Comparison of ENCODE assay signal across 9 cellular contexts in genomic region chr14:101853455-101854018, GRCh38.
DNase-seq lines count a peak whose midpoint lies in the region; ATAC-seq, FAIRE-seq and TF ChIP-seq lines count a peak whose summit lies in the region.
"Had no signal": no experiment of that assay in that cellular context is flagged by ENCODE, and none has a peak within 500 bp of the region (broad histone marks: within the 10 kb centered on the region; RNA-seq: fewer than 3 reads in every experiment).

No MANE protein-coding gene starts in this region.

- H3K4me1 Mint-ChIP-seq in CD4-positive, alpha-beta memory T cell, result peaks cover 74 to 96% (median 84%) of the 10 kb centered on the region in 4 donors
- peaks cover 82% of the 10 kb centered on the region for H3K4me1 Mint-ChIP-seq in activated naive CD8-positive, alpha-beta T cell (ENCODE audit: low read depth)
- H3K4me1 Mint-ChIP-seq in natural killer cell treated with Interleukin-12 subunit alpha and Interleukin-12 subunit beta and Interleukin-15 and Interleukin-18, amount 100 ng/mL, for 72 hours (ENCODE audit: low read depth in 2 of 2), result peaks cover 71 to 72% of the 10 kb centered on the region in 2 donors
- peaks cover 30% of the 10 kb centered on the region for H3K4me1 Mint-ChIP-seq in MCF 10A (ENCODE audit: insufficient read depth, unreplicated experiment)

- H3K9me3 ChIP-seq in CD4-positive, alpha-beta memory T cell (ENCODE audit: control insufficient read depth in 1 of 2, low read length in 2 of 2), result no peaks in the 10 kb centered on the region

- TF ChIP-seq CTCF in MCF 10A (IDR thresholded peaks at IDR 0.05; ENCODE audit: unreplicated experiment), result no peak

- peaks cover 32% of the 10 kb centered on the region for H3K36me3 ChIP-seq in CD4-positive, alpha-beta memory T cell (ENCODE audit: insufficient read depth, low read length)

- BruUV-seq in MCF 10A (replicated peaks; lab: Mats Ljungman, UMichigan), result no TSS peak

- CTCF ChIA-PET in CD4-positive, alpha-beta memory T cell (lab: Charles Lee; ENCODE audit: partially characterized antibody), result interaction anchor here (0.8 to 3.2 kb wide), 7 partner anchors 9 to 243 kb away, joined by 3 to 24 read pairs (median 3); no protein-coding TSS in a partner anchor
- CTCF ChIA-PET in MCF 10A (lab: Yijun Ruan, JAX), result interaction anchor here (0.7 kb wide), 1 partner anchor 1190 kb away, joined by 4 read pairs; no protein-coding TSS in a partner anchor

- peaks cover 93% of the 10 kb centered on the region for H3K4me1 ChIP-seq in CD4-positive, alpha-beta memory T cell (ENCODE audit: insufficient read depth, low read length)

- peaks cover 0 to 1% (median 0%) of the 10 kb centered on the region in 8 donors for H3K9me3 Mint-ChIP-seq in CD4-positive, alpha-beta memory T cell
- no peaks in the 10 kb centered on the region for H3K9me3 Mint-ChIP-seq in activated naive CD8-positive, alpha-beta T cell (ENCODE audit: low read depth)
- no peaks in the 10 kb centered on the region for H3K9me3 Mint-ChIP-seq in natural killer cell treated with Interleukin-12 subunit alpha and Interleukin-12 subunit beta and Interleukin-15 and Interleukin-18, amount 100 ng/mL, for 72 hours
- H3K9me3 Mint-ChIP-seq in MCF 10A (ENCODE audit: unreplicated experiment), result no peaks in the 10 kb centered on the region

- peak overlapping the region; percentile 82 to 94 (median 84) for H3K27ac Mint-ChIP-seq in CD4-positive, alpha-beta memory T cell
- H3K27ac Mint-ChIP-seq in activated naive CD8-positive, alpha-beta T cell, result peak overlapping the region; percentile 93
- H3K27ac Mint-ChIP-seq in natural killer cell treated with Interleukin-12 subunit alpha and Interleukin-12 subunit beta and Interleukin-15 and Interleukin-18, amount 100 ng/mL, for 72 hours, result peak overlapping the region; percentile 63 to 83
- no peak overlapping the region for H3K27ac Mint-ChIP-seq in MCF 10A (ENCODE audit: low read depth, unreplicated experiment)

- DNase-seq in CD4-positive, alpha-beta memory T cell, result no peak
- DNase-seq in GM12892 (ENCODE audit: insufficient read length), result no peak
- no peak for DNase-seq in natural killer cell treated with Interleukin-12 subunit alpha and Interleukin-12 subunit beta and Interleukin-15 and Interleukin-18, amount 100 ng/mL, for 72 hours (ENCODE audit: low spot score)
- no peak for DNase-seq in NCI-H226
- no peak for DNase-seq in EL
- DNase-seq in MCF 10A (ENCODE audit: unreplicated experiment), result no peak
- DNase-seq: activated CD4-positive, alpha-beta T cell treated with anti-CD3 and anti-CD28 coated beads, Interleukin-2, amount 50 U/mL, for 4 hours had no signal

- peak overlapping the region in 7 of 8 donors; percentile 13 to 80 (median 68) for H3K4me3 Mint-ChIP-seq in CD4-positive, alpha-beta memory T cell
- H3K4me3 Mint-ChIP-seq in activated naive CD8-positive, alpha-beta T cell, result no peak overlapping the region
- H3K4me3 Mint-ChIP-seq in natural killer cell treated with Interleukin-12 subunit alpha and Interleukin-12 subunit beta and Interleukin-15 and Interleukin-18, amount 100 ng/mL, for 72 hours, result no peak overlapping the region
- no peak overlapping the region for H3K4me3 Mint-ChIP-seq in MCF 10A (ENCODE audit: unreplicated experiment)

- peak; percentile 53 for FAIRE-seq in GM12892 (lab: Jason Lieb, UNC)
- FAIRE-seq: D721Med had no signal

- peak overlapping the region; percentile 39 for H3K27ac ChIP-seq in CD4-positive, alpha-beta memory T cell (ENCODE audit: low read depth, low read length)

- POLR2A ChIA-PET in CD4-positive, alpha-beta memory T cell (lab: Charles Lee; ENCODE audit: partially characterized antibody), result interaction anchor here (1.4 to 16.8 kb wide), 5 partner anchors 9 to 83 kb away, joined by 7 to 385 read pairs (median 10); no protein-coding TSS in a partner anchor
- POLR2A ChIA-PET in MCF 10A (lab: Yijun Ruan, JAX), result interaction anchor here (1.1 kb wide), 1 partner anchor 17 kb away, joined by 5 read pairs; no protein-coding TSS in a partner anchor

- no peaks in the 10 kb centered on the region for H3K27me3 Mint-ChIP-seq in CD4-positive, alpha-beta memory T cell
- no peaks in the 10 kb centered on the region for H3K27me3 Mint-ChIP-seq in activated naive CD8-positive, alpha-beta T cell
- no peaks in the 10 kb centered on the region for H3K27me3 Mint-ChIP-seq in natural killer cell treated with Interleukin-12 subunit alpha and Interleukin-12 subunit beta and Interleukin-15 and Interleukin-18, amount 100 ng/mL, for 72 hours
- H3K27me3 Mint-ChIP-seq in MCF 10A (ENCODE audit: insufficient read depth, unreplicated experiment), result no peaks in the 10 kb centered on the region

- H3K27me3 ChIP-seq in CD4-positive, alpha-beta memory T cell (ENCODE audit: insufficient read depth, low read length), result no peaks in the 10 kb centered on the region

- H3K4me3 ChIP-seq in CD4-positive, alpha-beta memory T cell (ENCODE audit: low read length in 2 of 2), result no peak overlapping the region

- intact Hi-C loops in CD4-positive, alpha-beta memory T cell (cut with micrococcal nuclease), result no loop called here
- intact Hi-C loops in MCF 10A (cut with micrococcal nuclease), result no loop called here

- peaks cover 25 to 57% of the 10 kb centered on the region in 2 donors for H3K36me3 Mint-ChIP-seq in CD4-positive, alpha-beta memory T cell
- peaks cover 6% of the 10 kb centered on the region for H3K36me3 Mint-ChIP-seq in activated naive CD8-positive, alpha-beta T cell
- H3K36me3 Mint-ChIP-seq in natural killer cell treated with Interleukin-12 subunit alpha and Interleukin-12 subunit beta and Interleukin-15 and Interleukin-18, amount 100 ng/mL, for 72 hours, result peaks cover 5% of the 10 kb centered on the region
- H3K36me3 Mint-ChIP-seq in MCF 10A (ENCODE audit: insufficient read depth, unreplicated experiment), result peaks cover 15% of the 10 kb centered on the region

- no peak for ATAC-seq in natural killer cell treated with Interleukin-12 subunit alpha and Interleukin-12 subunit beta and Interleukin-15 and Interleukin-18, amount 100 ng/mL, for 72 hours

- TF ChIP-seq POLR2A in GM12892 (IDR thresholded peaks at IDR 0.05; ENCODE audit: low read depth, low read length), result no peak

Comparison
In these comparisons a context has a peak if more than half of its experiments do, and no peak if none do; other contexts are left out.
1. H3K4me3 Mint-ChIP-seq: peak in CD4-positive, alpha-beta memory T cell (7 of 8); none in activated naive CD8-positive, alpha-beta T cell (single experiment), natural killer cell treated with Interleukin-12 subunit alpha and Interleukin-12 subunit beta and Interleukin-15 and Interleukin-18, amount 100 ng/mL, for 72 hours (single experiment) and MCF 10A (single experiment).